In the genomic region with DNA sequence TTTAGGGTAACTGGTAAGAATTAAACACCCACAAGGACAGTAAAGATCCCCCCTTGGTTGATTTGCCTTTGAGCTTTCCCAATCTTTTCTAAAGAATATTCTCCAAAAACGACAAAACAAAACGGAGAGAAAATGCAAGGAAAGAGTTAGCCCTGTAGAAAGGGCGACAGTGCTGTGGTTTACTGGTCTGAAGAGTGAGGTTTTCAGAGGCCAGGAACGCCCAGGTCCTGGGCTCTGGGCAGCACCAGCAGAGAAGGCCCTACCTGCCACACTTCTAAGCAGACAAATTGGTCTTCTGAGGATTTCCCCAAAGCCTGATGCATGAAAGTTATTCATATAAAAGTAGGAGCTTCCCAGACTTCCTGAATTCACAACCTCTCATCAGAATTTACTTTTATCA, we compare ENCODE assay signal across 21 cellular contexts.
DNase-seq lines count a peak whose midpoint lies in the region; ATAC-seq, FAIRE-seq and TF ChIP-seq lines count a peak whose summit lies in the region.
"Had no signal": no experiment of that assay in that cellular context is flagged by ENCODE, and none has a peak within 500 bp of the region (broad histone marks: within the 10 kb centered on the region; RNA-seq: fewer than 3 reads in every experiment).

No MANE protein-coding gene starts in this region.

- ATAC-seq in HG02885 (IDR thresholded peaks at IDR 0.05; ENCODE audit: poor library complexity, unreplicated experiment) (peak; percentile 84), GM12878 (no peak), GM18907 (IDR thresholded peaks at IDR 0.05; ENCODE audit: unreplicated experiment) (no peak), GM21786 (IDR thresholded peaks at IDR 0.05; ENCODE audit: unreplicated experiment) (no peak)
- ATAC-seq: CD8-positive, alpha-beta T cell had no signal

- H3K79me2 ChIP-seq in KMS-11 (ENCODE audit: insufficient read depth, low read depth) (no peaks in the 10 kb centered on the region), GM12878 (ENCODE audit: control insufficient read depth, insufficient read depth, low read length) (no peaks in the 10 kb centered on the region)

- H3K4me2 ChIP-seq in KMS-11 (peak overlapping the region; percentile 29), GM12878 (ENCODE audit: control insufficient read depth, insufficient read depth) (no peak overlapping the region)
- H3K4me2 ChIP-seq: BLaER1 had no signal

- TF ChIP-seq EP300 in GM12878 (IDR thresholded peaks at IDR 0.05; ENCODE audit: borderline replicate concordance in 1 of 2, control insufficient read depth in 1 of 2, low read depth in 2 of 2, low read length in 2 of 2) (no peak), suprapubic skin (IDR thresholded peaks at IDR 0.05) (no peak)

- TF ChIP-seq CTCF in GM12865 (IDR thresholded peaks at IDR 0.05; ENCODE audit: insufficient read depth, low read depth, low read length, missing control alignments) (no peak), KMS-11 (conservative IDR thresholded peaks at IDR 0.05; ENCODE audit: low read depth, low read length) (no peak), GM12878 (IDR thresholded peaks at IDR 0.05 in 2 of 3, conservative IDR thresholded peaks at IDR 0.05 in 1 of 3; ENCODE audit: control insufficient read depth in 2 of 3, extremely low read depth in 1 of 3, insufficient read depth in 1 of 3, low read depth in 3 of 3, low read length in 3 of 3) (no peak), suprapubic skin (IDR thresholded peaks at IDR 0.05) (no peak)

- SMC1A ChIA-PET in GM12878 (lab: Charles Lee; ENCODE audit: uncharacterized antibody, unreplicated experiment): interaction anchor here (1.0 to 1.4 kb wide), 2 partner anchors 53 to 82 kb away, joined by 4 read pairs; no protein-coding TSS in a partner anchor

- no peak overlapping the region for H3K4me3 ChIP-seq in GM12865 (ENCODE audit: low read depth, low read length)
- H3K4me3 ChIP-seq in KMS-11 (IDR thresholded peaks at IDR 0.05; ENCODE audit: insufficient read depth, low read depth, low read length): no peak overlapping the region
- H3K4me3 ChIP-seq in GM12878: no peak overlapping the region
- no peak overlapping the region for H3K4me3 ChIP-seq in suprapubic skin
- H3K4me3 ChIP-seq: BLaER1 had no signal

- CTCF ChIA-PET in GM12878 (lab: Yijun Ruan, JAX): interaction anchor here (0.8 to 1.7 kb wide), 3 partner anchors 10 to 32 kb away, joined by 3 to 4 read pairs (median 3); no protein-coding TSS in a partner anchor

- H3K27ac ChIP-seq in KMS-11: peak overlapping the region; percentile 6; the same call in 1 of the 2 replicates
- H3K27ac ChIP-seq in GM12878 (ENCODE audit: control insufficient read depth, insufficient read depth): peak overlapping the region; percentile 27; the same call in 1 of the 2 replicates
- H3K27ac ChIP-seq in suprapubic skin: no peak overlapping the region
- H3K27ac ChIP-seq: 22Rv1, BLaER1, C4-2B had no signal

- peaks cover 21% of the 10 kb centered on the region for H3K4me1 ChIP-seq in KMS-11 (ENCODE audit: low read depth, poor library complexity, severe bottlenecking)
- H3K4me1 ChIP-seq in GM12878 (ENCODE audit: control insufficient read depth, insufficient read depth, low read length): no peaks in the 10 kb centered on the region
- H3K4me1 ChIP-seq in suprapubic skin: no peaks in the 10 kb centered on the region
- H3K4me1 ChIP-seq: BLaER1, Caco-2 had no signal

- H3K9me3 ChIP-seq in GM12878 (replicated peaks; ENCODE audit: control insufficient read depth, insufficient read depth, low read length): peaks cover 2% of the 10 kb centered on the region; the same call in 1 of the 3 replicates
- no peaks in the 10 kb centered on the region for H3K9me3 ChIP-seq in suprapubic skin
- H3K9me3 ChIP-seq: Caco-2 had no signal

- H3K36me3 ChIP-seq in KMS-11 (ENCODE audit: insufficient read depth) (no peaks in the 10 kb centered on the region), GM12878 (ENCODE audit: control insufficient read depth in 2 of 2, insufficient read depth in 2 of 2, low read length in 1 of 2) (no peaks in the 10 kb centered on the region), suprapubic skin (no peaks in the 10 kb centered on the region)
- H3K36me3 ChIP-seq: BLaER1 had no signal

- POLR2A ChIA-PET in GM12878 (lab: Charles Lee): no interaction called here

- in situ Hi-C loops in GM12878 (cut with MboI): no loop called here

- intact Hi-C loops in GM12878 (cut with micrococcal nuclease; ENCODE audit: unreplicated experiment): no loop called here

- no peak for TF ChIP-seq RAD21 in GM12878 (IDR thresholded peaks at IDR 0.05; ENCODE audit: insufficient read depth, low read depth, low read length)

- 0 out of 2 replicates have a peak overlapping the region, but pooled peaks have one; percentile 2 for H2AFZ ChIP-seq in KMS-11 (ENCODE audit: low read depth)
- H2AFZ ChIP-seq in GM12878 (ENCODE audit: control insufficient read depth, low read depth, low read length): peak overlapping the region; percentile 48

- BruUV-seq in GM12878 (replicated peaks; lab: Mats Ljungman, UMichigan): no TSS peak

- RAD21 ChIA-PET in GM12878 (lab: Charles Lee; ENCODE audit: unreplicated experiment): interaction anchor here (0.6 to 1.3 kb wide), 2 partner anchors 141 to 219 kb away, joined by 3 to 5 read pairs; no protein-coding TSS in a partner anchor

- H3K9ac ChIP-seq in KMS-11 (no peak overlapping the region), GM12878 (ENCODE audit: control insufficient read depth, insufficient read depth, low read length) (no peak overlapping the region)
- H3K9ac ChIP-seq: BLaER1 had no signal

- FAIRE-seq in GM12878 (lab: Jason Lieb, UNC): no peak
- FAIRE-seq: A204.1, H1 had no signal

- H4K20me1 ChIP-seq in KMS-11 (ENCODE audit: insufficient read depth) (no peaks in the 10 kb centered on the region), GM12878 (ENCODE audit: control insufficient read depth, insufficient read depth) (no peaks in the 10 kb centered on the region)
- H4K20me1 ChIP-seq: BLaER1 had no signal

- H3K27me3 ChIP-seq in KMS-11 (ENCODE audit: insufficient read depth, low read depth) (no peaks in the 10 kb centered on the region), GM12878 (replicated peaks in 1 of 2; ENCODE audit: control insufficient read depth in 2 of 2, insufficient read depth in 2 of 2, low read length in 1 of 2) (no peaks in the 10 kb centered on the region), suprapubic skin (no peaks in the 10 kb centered on the region)
- H3K27me3 ChIP-seq: BLaER1 had no signal

- no peak for TF ChIP-seq POLR2A in GM12878 (IDR thresholded peaks at IDR 0.05; ENCODE audit: low read depth, low read length)
- no peak for TF ChIP-seq POLR2A in suprapubic skin (IDR thresholded peaks at IDR 0.05)

- peak; percentile 16 for DNase-seq in GM12865 (ENCODE audit: low read depth)
- DNase-seq in GM12878 (ENCODE audit: low read depth, low spot score): no peak
- no peak for DNase-seq in suprapubic skin (ENCODE audit: low spot score in 2 of 2)
- no peak for DNase-seq in stimulated activated CD4-positive, alpha-beta T cell treated with anti-CD3 and anti-CD28 coated beads, Interleukin-4, amount 100 ng/mL, for 24 hours
- DNase-seq: Caco-2; CD4-positive, CD25-positive, alpha-beta regulatory T cell; CD8-positive, alpha-beta T cell; DMS79; EL; GDM1; H7; HCEC 1CT had no signal

- WGBS in GM12878 (ENCODE audit: insufficient coverage, insufficient replicate concordance, low lambda C conversion rate, missing lambda C conversion rate): 24% methylated on average over 4 of the region's 4 CpGs
- 78% methylated on average over 4 of the region's 4 CpGs for WGBS in suprapubic skin

TF ChIP-seq in GM12878, 131 proteins besides CTCF, POLR2A, EP300 and RAD21:
- TF ChIP-seq RUNX3 (IDR thresholded peaks at IDR 0.05; ENCODE audit: low read length) (peak; percentile 60), CHD4 (IDR thresholded peaks at IDR 0.05) (no peak)
